ENCODE assay signal across 14 cellular contexts in the genomic region with DNA sequence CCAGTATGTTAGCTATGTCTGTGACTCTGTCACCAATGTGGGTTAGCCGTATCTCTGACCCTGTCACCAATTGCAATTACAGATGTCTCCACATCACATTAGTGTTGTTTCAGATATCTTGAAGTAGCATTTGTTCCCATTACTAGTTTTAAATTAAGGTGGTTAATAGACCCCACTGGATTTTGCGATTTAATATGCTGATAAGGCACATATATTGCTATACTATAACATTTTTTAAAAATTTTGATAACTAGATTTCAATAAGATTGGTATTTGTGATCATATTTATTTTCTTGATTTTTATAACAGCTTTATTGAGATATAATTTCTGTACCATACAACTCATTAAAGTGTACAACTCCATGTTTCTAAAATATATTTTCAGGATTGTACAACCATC. TPM values are rescaled to one million over a fixed set of nuclear protein-coding genes. Genes with fewer than 3 reads are reported as not detected.
A peak's percentile ranks its signal among the peaks of the same experiment; 100 is the strongest.
DNase-seq lines count a peak whose midpoint lies in the region; ATAC-seq and TF ChIP-seq lines count a peak whose summit lies in the region.
"Had no signal": no experiment of that assay in that cellular context is flagged by ENCODE, and none has a peak within 500 bp of the region (broad histone marks: within the 10 kb centered on the region; RNA-seq: fewer than 3 reads in every experiment).

No MANE protein-coding gene starts in this region.

- H4K20me1 ChIP-seq in smooth muscle cell (ENCODE audit: low read depth), result no peaks in the 10 kb centered on the region

- peaks cover 39% of the 10 kb centered on the region for H3K36me3 ChIP-seq in brain microvascular endothelial cell (replicated peaks)
- no peaks in the 10 kb centered on the region for H3K36me3 ChIP-seq in smooth muscle cell (ENCODE audit: low read depth)

- no peaks in the 10 kb centered on the region for H3K9me3 ChIP-seq in smooth muscle cell (replicated peaks; ENCODE audit: low read depth)

- WGBS in smooth muscle cell (ENCODE audit: low lambda C conversion rate), result 86% methylated on average over 2 of the region's 2 CpGs

- no peak for DNase-seq in activated CD4-positive, alpha-beta T cell treated with anti-CD3 and anti-CD28 coated beads for 36 hours
- DNase-seq in activated CD4-positive, alpha-beta T cell treated with anti-CD3 and anti-CD28 coated beads, Interleukin-2, amount 10 ng/mL, durations not matched to agents 7 days and 5 days, result no peak
- DNase-seq in HFFc6 (no peak), brain microvascular endothelial cell (no peak), smooth muscle cell (lab: John Stamatoyannopoulos, UW; ENCODE audit: unreplicated experiment) (no peak), DMS79 treated with DMSO at 0.1 percent for 48 hours (lab: John Stamatoyannopoulos, UW) (no peak), NCI-H2107 treated with DMSO at 0.1 percent for 48 hours (lab: John Stamatoyannopoulos, UW; ENCODE audit: unreplicated experiment) (no peak)
- DNase-seq: HCEC 1CT, NCI-H1048, NCI-H345, PC-3 had no signal

- no peaks in the 10 kb centered on the region for H3K4me1 ChIP-seq in smooth muscle cell (ENCODE audit: low read depth)

- TF ChIP-seq CTCF in HFFc6 (IDR thresholded peaks at IDR 0.05), result no peak
- TF ChIP-seq CTCF in brain microvascular endothelial cell (IDR thresholded peaks at IDR 0.05; ENCODE audit: low read depth, low read length, missing control alignments), result no peak
- no peak for TF ChIP-seq CTCF in smooth muscle cell (IDR thresholded peaks at IDR 0.05; ENCODE audit: borderline replicate concordance, insufficient read depth, poor library complexity, severe bottlenecking)

- no peak overlapping the region for H3K4me3 Mint-ChIP-seq in activated CD4-positive, alpha-beta T cell treated with anti-CD3 and anti-CD28 coated beads for 36 hours
- no peak overlapping the region for H3K4me3 Mint-ChIP-seq in activated CD4-positive, alpha-beta T cell treated with anti-CD3 and anti-CD28 coated beads, Interleukin-2, amount 10 ng/mL, durations not matched to agents 7 days and 5 days
- no peak overlapping the region for H3K4me3 Mint-ChIP-seq in HFFc6

- no peaks in the 10 kb centered on the region for H3K9me3 Mint-ChIP-seq in activated CD4-positive, alpha-beta T cell treated with anti-CD3 and anti-CD28 coated beads for 36 hours (ENCODE audit: low read depth)
- no peaks in the 10 kb centered on the region for H3K9me3 Mint-ChIP-seq in activated CD4-positive, alpha-beta T cell treated with anti-CD3 and anti-CD28 coated beads, Interleukin-2, amount 10 ng/mL, durations not matched to agents 7 days and 5 days
- no peaks in the 10 kb centered on the region for H3K9me3 Mint-ChIP-seq in HFFc6

- peaks cover 49% of the 10 kb centered on the region for H3K4me1 Mint-ChIP-seq in activated CD4-positive, alpha-beta T cell treated with anti-CD3 and anti-CD28 coated beads for 36 hours
- H3K4me1 Mint-ChIP-seq in activated CD4-positive, alpha-beta T cell treated with anti-CD3 and anti-CD28 coated beads, Interleukin-2, amount 10 ng/mL, durations not matched to agents 7 days and 5 days, result peaks cover 40% of the 10 kb centered on the region
- H3K4me1 Mint-ChIP-seq in HFFc6 (ENCODE audit: low read depth), result peaks cover 68% of the 10 kb centered on the region

- ATAC-seq in activated CD4-positive, alpha-beta T cell treated with anti-CD3 and anti-CD28 coated beads for 36 hours, result no peak
- no peak for ATAC-seq in GM18519 (IDR thresholded peaks at IDR 0.05; ENCODE audit: low FRiP score, unreplicated experiment)
- ATAC-seq: PC-3 had no signal

- no peaks in the 10 kb centered on the region for H3K27me3 Mint-ChIP-seq in activated CD4-positive, alpha-beta T cell treated with anti-CD3 and anti-CD28 coated beads for 36 hours
- H3K27me3 Mint-ChIP-seq in activated CD4-positive, alpha-beta T cell treated with anti-CD3 and anti-CD28 coated beads, Interleukin-2, amount 10 ng/mL, durations not matched to agents 7 days and 5 days, result no peaks in the 10 kb centered on the region
- H3K27me3 Mint-ChIP-seq in HFFc6 (ENCODE audit: insufficient read depth), result no peaks in the 10 kb centered on the region

- in situ Hi-C loops in brain microvascular endothelial cell (cut with HindIII; ENCODE audit: low pct_ligation_motif_present, low sequenced_read_pairs), result no loop called here

- peaks cover 55% of the 10 kb centered on the region for H3K79me2 ChIP-seq in smooth muscle cell (ENCODE audit: low read depth)

- H3K4me3 ChIP-seq in brain microvascular endothelial cell (ENCODE audit: low read depth, low read length), result no peak overlapping the region
- no peak overlapping the region for H3K4me3 ChIP-seq in smooth muscle cell
- H3K4me3 ChIP-seq: SK-N-MC had no signal

- H3K36me3 Mint-ChIP-seq in activated CD4-positive, alpha-beta T cell treated with anti-CD3 and anti-CD28 coated beads for 36 hours (ENCODE audit: low read depth), result peaks cover 23% of the 10 kb centered on the region
- peaks cover 19% of the 10 kb centered on the region for H3K36me3 Mint-ChIP-seq in activated CD4-positive, alpha-beta T cell treated with anti-CD3 and anti-CD28 coated beads, Interleukin-2, amount 10 ng/mL, durations not matched to agents 7 days and 5 days (ENCODE audit: low read depth)
- peaks cover 32% of the 10 kb centered on the region for H3K36me3 Mint-ChIP-seq in HFFc6 (ENCODE audit: low read depth)

- intact Hi-C loops in activated CD4-positive, alpha-beta T cell treated with anti-CD3 and anti-CD28 coated beads for 36 hours (cut with DNase I, micrococcal nuclease), result no loop called here

- peak overlapping the region; percentile 77 for H3K27ac Mint-ChIP-seq in activated CD4-positive, alpha-beta T cell treated with anti-CD3 and anti-CD28 coated beads for 36 hours
- no peak overlapping the region for H3K27ac Mint-ChIP-seq in activated CD4-positive, alpha-beta T cell treated with anti-CD3 and anti-CD28 coated beads, Interleukin-2, amount 10 ng/mL, durations not matched to agents 7 days and 5 days
- peak overlapping the region; percentile 40 for H3K27ac Mint-ChIP-seq in HFFc6

- CTCF ChIA-PET in activated CD4-positive, alpha-beta T cell treated with anti-CD3 and anti-CD28 coated beads for 36 hours (lab: Charles Lee), result interaction anchor here (1.1 to 3.6 kb wide), 3 partner anchors 10 to 349 kb away, joined by 3 to 20 read pairs (median 7); no protein-coding TSS in a partner anchor
- CTCF ChIA-PET in activated CD4-positive, alpha-beta T cell treated with anti-CD3 and anti-CD28 coated beads, Interleukin-2, amount 10 ng/mL, durations not matched to agents 7 days and 5 days (lab: Charles Lee), result interaction anchor here (3.0 to 4.5 kb wide), 2 partner anchors 11 to 12 kb away, joined by 11 to 43 read pairs; no protein-coding TSS in a partner anchor

- no peaks in the 10 kb centered on the region for H3F3A ChIP-seq in smooth muscle cell (ENCODE audit: low read depth)

- POLR2A ChIA-PET in activated CD4-positive, alpha-beta T cell treated with anti-CD3 and anti-CD28 coated beads for 36 hours (lab: Charles Lee), result interaction anchor here (1.4 kb wide), 1 partner anchor 11 kb away, joined by 5 read pairs; no protein-coding TSS in a partner anchor
- POLR2A ChIA-PET in activated CD4-positive, alpha-beta T cell treated with anti-CD3 and anti-CD28 coated beads, Interleukin-2, amount 10 ng/mL, durations not matched to agents 7 days and 5 days (lab: Charles Lee), result no interaction called here

- H2AFZ ChIP-seq in smooth muscle cell (ENCODE audit: low read depth), result no peak overlapping the region

- H3K27me3 ChIP-seq in brain microvascular endothelial cell (replicated peaks), result no peaks in the 10 kb centered on the region
- no peaks in the 10 kb centered on the region for H3K27me3 ChIP-seq in smooth muscle cell (ENCODE audit: low read depth)

- no peak overlapping the region for H3K9ac ChIP-seq in smooth muscle cell (ENCODE audit: low read depth)

- peak overlapping the region; percentile 60 for H3K27ac ChIP-seq in brain microvascular endothelial cell
- peak overlapping the region; percentile 43 for H3K27ac ChIP-seq in smooth muscle cell (ENCODE audit: low read depth)
- H3K27ac ChIP-seq: 22Rv1, SK-N-MC had no signal

- H3K4me2 ChIP-seq in smooth muscle cell, result no peak overlapping the region

RNA-seq across cellular contexts. Expression of a gene that starts 33.9 kb away (rescaled TPM):
- 10 to 100 TPM; 28.6 to 30.1 TPM for total RNA-seq in activated CD4-positive, alpha-beta T cell treated with anti-CD3 and anti-CD28 coated beads for 36 hours
- 10 to 100 TPM; 35.8 to 39.0 TPM for total RNA-seq in activated CD4-positive, alpha-beta T cell treated with anti-CD3 and anti-CD28 coated beads, Interleukin-2, amount 10 ng/mL, durations not matched to agents 7 days and 5 days
- total RNA-seq in HFFc6 (2021; fragmentation: NEBNext Ultra II Directional; extraction: Animal tissue kit (Norgen Biotek cat#: 25700)), result 10 to 100 TPM; 31.8 to 46.4 (median 41.3) TPM
- total RNA-seq in smooth muscle cell, result 6.1 TPM in 2 replicates
- 6.0 and 11.5 TPM in 2 replicates for polyA plus RNA-seq in smooth muscle cell
